In the genomic region with DNA sequence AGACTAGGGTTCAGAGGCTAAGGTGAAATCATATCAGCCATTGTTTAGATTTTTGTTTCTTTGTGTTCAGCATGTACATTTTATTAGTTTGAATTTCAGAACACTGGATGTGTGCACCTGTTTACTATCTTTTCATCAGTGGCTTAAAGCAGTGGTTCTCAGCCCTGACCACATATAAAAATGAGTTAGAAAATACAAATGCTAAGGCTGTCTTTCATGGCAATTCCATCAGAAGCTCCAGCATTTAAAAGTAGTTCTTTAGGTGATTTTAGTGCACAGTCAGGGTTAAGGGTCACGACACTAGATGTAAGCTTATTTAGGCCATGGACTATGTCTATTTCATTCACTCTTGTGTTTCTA, we compare ENCODE assay signal across 21 cellular contexts.
"Had no signal": no experiment of that assay in that cellular context is flagged by ENCODE, and none has a peak within 500 bp of the region (broad histone marks: within the 10 kb centered on the region; RNA-seq: fewer than 3 reads in every experiment).

No MANE protein-coding gene starts in this region.

- H3K4me2 ChIP-seq: KMS-11, SK-N-SH had no signal

- H3K9ac ChIP-seq: KMS-11, SK-N-SH had no signal

- H3K4me3 ChIP-seq: cardiac muscle cell, colonic mucosa, SJSA1 had no signal

- H3K27ac ChIP-seq: cardiac muscle cell, colonic mucosa, KMS-11, SJSA1, WERI-Rb-1 had no signal

- H3K9me3 ChIP-seq: colonic mucosa, SJSA1, SK-N-SH had no signal

- H3K27me3 ChIP-seq: cardiac muscle cell, colonic mucosa, SJSA1 had no signal

- H3K36me3 ChIP-seq: cardiac muscle cell, colonic mucosa, SJSA1, WERI-Rb-1 had no signal

- DNase-seq: activated CD4-positive, alpha-beta memory T cell treated with anti-CD3 and anti-CD28 coated beads, Interleukin-2, amount 10 ng/mL, durations not matched to agents 7 days and 5 days; activated CD4-positive, alpha-beta T cell treated with anti-CD3 and anti-CD28 coated beads for 1 hour; activated CD4-positive, alpha-beta T cell treated with anti-CD3 and anti-CD28 coated beads for 48 hours; activated CD4-positive, CD25-positive, alpha-beta regulatory T cell; activated gamma-delta T cell treated with Interleukin-2 at 50 U/mL for 16 hours; activated naive CD4-positive, alpha-beta T cell treated with anti-CD3 and anti-CD28 coated beads, Interleukin-2, amount 10 ng/mL, durations not matched to agents 7 days and 5 days; activated T-cell treated with anti-CD3 and anti-CD28 coated beads, Interleukin-2, amount 50 U/mL, for 24 hours; amniotic stem cell; aorta; colonic mucosa; NCI-H1417 treated with DMSO at 0.1 percent for 48 hours; NCI-H187 treated with DMSO at 0.1 percent for 48 hours; NCI-H226; NCI-H446 treated with DMSO at 0.1 percent for 48 hours; T-helper 17 cell; WERI-Rb-1 had no signal

- H3K4me1 ChIP-seq: colonic mucosa, SJSA1 had no signal

- ATAC-seq: Panc1, T-helper 17 cell had no signal
